In the genomic region with DNA sequence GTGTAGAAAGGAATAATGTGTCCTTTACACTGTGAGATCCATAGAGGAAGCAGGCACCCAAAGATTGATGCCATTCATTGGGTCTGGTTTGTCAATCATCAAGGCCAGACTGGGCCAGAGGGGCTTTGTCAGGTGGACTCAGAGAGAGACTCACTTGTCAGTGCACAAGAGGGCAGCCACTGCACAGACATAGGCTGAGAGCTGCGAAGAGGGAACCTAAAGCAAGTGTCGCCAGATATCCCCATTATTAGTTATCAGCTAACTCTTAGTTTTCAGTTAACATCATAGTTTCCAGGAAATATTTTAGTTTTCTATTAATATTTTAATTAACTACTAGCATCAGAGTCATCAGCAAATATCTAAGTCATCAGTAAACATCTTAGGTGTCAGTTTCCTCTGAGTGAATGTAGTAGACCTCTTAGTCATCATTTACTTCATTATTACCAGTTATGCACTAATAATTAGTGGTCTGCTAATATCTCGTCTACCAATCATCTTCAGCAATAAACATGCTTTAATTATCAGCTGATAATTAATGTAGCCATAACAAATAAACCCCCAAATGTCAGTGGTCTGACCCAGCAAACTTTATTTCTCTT, we compare ENCODE assay signal across 1 cellular context.
TF ChIP-seq lines count a peak whose summit lies in the region.

No MANE protein-coding gene starts in this region.

TF ChIP-seq in K562, 482 proteins besides CTCF, POLR2A, EP300 and RAD21:
- peak; percentile 19; the same call in 1 of the 2 replicates for TF ChIP-seq C11orf30 (IDR thresholded peaks at IDR 0.05; ENCODE audit: low read depth)
- no peak for TF ChIP-seq HCFC1 (IDR thresholded peaks at IDR 0.05; ENCODE audit: low read depth, low read length)
- TF ChIP-seq, protein P1, sequence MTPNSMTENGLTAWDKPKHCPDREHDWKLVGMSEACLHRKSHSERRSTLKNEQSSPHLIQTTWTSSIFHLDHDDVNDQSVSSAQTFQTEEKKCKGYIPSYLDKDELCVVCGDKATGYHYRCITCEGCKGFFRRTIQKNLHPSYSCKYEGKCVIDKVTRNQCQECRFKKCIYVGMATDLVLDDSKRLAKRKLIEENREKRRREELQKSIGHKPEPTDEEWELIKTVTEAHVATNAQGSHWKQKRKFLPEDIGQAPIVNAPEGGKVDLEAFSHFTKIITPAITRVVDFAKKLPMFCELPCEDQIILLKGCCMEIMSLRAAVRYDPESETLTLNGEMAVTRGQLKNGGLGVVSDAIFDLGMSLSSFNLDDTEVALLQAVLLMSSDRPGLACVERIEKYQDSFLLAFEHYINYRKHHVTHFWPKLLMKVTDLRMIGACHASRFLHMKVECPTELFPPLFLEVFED (CRISPR knock-in tag; conservative IDR thresholded peaks at IDR 0.05): no peak
- no peak for TF ChIP-seq TSC22D4 (tag; IDR thresholded peaks at IDR 0.05)
- TF ChIP-seq, protein P2, sequence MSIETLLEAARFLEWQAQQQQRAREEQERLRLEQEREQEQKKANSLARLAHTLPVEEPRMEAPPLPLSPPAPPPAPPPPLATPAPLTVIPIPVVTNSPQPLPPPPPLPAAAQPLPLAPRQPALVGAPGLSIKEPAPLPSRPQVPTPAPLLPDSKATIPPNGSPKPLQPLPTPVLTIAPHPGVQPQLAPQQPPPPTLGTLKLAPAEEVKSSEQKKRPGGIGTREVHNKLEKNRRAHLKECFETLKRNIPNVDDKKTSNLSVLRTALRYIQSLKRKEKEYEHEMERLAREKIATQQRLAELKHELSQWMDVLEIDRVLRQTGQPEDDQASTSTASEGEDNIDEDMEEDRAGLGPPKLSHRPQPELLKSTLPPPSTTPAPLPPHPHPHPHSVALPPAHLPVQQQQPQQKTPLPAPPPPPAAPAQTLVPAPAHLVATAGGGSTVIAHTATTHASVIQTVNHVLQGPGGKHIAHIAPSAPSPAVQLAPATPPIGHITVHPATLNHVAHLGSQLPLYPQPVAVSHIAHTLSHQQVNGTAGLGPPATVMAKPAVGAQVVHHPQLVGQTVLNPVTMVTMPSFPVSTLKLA (conservative IDR thresholded peaks at IDR 0.05): no peak
- peak; percentile 85 for TF ChIP-seq DACH1 (IDR thresholded peaks at IDR 0.05; ENCODE audit: partially characterized antibody)
- TF ChIP-seq ZNF316 (IDR thresholded peaks at IDR 0.05): peak; percentile 46
- TF ChIP-seq ZNF232 (CRISPR knock-in tag; IDR thresholded peaks at IDR 0.05): no peak
- TF ChIP-seq, protein P3, sequence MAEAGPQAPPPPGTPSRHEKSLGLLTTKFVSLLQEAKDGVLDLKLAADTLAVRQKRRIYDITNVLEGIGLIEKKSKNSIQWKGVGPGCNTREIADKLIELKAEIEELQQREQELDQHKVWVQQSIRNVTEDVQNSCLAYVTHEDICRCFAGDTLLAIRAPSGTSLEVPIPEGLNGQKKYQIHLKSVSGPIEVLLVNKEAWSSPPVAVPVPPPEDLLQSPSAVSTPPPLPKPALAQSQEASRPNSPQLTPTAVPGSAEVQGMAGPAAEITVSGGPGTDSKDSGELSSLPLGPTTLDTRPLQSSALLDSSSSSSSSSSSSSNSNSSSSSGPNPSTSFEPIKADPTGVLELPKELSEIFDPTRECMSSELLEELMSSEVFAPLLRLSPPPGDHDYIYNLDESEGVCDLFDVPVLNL (CRISPR knock-in tag; IDR thresholded peaks at IDR 0.05; ENCODE audit: low read depth): no peak
- no peak for TF ChIP-seq HDAC3 (IDR thresholded peaks at IDR 0.05; ENCODE audit: borderline replicate concordance, partially characterized antibody)
- no peak for TF ChIP-seq SIN3A (IDR thresholded peaks at IDR 0.05; ENCODE audit: borderline replicate concordance in 2 of 2, control insufficient read depth in 1 of 2, low read depth in 2 of 2, low read length in 2 of 2)
- TF ChIP-seq RBM22 (IDR thresholded peaks at IDR 0.05; ENCODE audit: low read depth, low read length, poor library complexity, severe bottlenecking): no peak
- TF ChIP-seq MAFK (IDR thresholded peaks at IDR 0.05; ENCODE audit: low read length): no peak
- no peak for TF ChIP-seq RHOXF2B (CRISPR knock-in tag; conservative IDR thresholded peaks at IDR 0.05)
- no peak for TF ChIP-seq CBX3 (IDR thresholded peaks at IDR 0.05; ENCODE audit: borderline replicate concordance in 1 of 2, low read length in 2 of 2)
- TF ChIP-seq TCF7L2 (IDR thresholded peaks at IDR 0.05; ENCODE audit: low read depth, low read length): no peak
- peak; percentile 14; the same call in 1 of the 2 replicates for TF ChIP-seq NCOR1 (IDR thresholded peaks at IDR 0.05)
- TF ChIP-seq, protein P4, sequence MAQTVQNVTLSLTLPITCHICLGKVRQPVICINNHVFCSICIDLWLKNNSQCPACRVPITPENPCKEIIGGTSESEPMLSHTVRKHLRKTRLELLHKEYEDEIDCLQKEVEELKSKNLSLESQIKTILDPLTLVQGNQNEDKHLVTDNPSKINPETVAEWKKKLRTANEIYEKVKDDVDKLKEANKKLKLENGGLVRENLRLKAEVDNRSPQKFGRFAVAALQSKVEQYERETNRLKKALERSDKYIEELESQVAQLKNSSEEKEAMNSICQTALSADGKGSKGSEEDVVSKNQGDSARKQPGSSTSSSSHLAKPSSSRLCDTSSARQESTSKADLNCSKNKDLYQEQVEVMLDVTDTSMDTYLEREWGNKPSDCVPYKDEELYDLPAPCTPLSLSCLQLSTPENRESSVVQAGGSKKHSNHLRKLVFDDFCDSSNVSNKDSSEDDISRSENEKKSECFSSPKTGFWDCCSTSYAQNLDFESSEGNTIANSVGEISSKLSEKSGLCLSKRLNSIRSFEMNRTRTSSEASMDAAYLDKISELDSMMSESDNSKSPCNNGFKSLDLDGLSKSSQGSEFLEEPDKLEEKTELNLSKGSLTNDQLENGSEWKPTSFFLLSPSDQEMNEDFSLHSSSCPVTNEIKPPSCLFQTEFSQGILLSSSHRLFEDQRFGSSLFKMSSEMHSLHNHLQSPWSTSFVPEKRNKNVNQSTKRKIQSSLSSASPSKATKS (CRISPR knock-in tag; IDR thresholded peaks at IDR 0.05): no peak
- TF ChIP-seq, protein P5, sequence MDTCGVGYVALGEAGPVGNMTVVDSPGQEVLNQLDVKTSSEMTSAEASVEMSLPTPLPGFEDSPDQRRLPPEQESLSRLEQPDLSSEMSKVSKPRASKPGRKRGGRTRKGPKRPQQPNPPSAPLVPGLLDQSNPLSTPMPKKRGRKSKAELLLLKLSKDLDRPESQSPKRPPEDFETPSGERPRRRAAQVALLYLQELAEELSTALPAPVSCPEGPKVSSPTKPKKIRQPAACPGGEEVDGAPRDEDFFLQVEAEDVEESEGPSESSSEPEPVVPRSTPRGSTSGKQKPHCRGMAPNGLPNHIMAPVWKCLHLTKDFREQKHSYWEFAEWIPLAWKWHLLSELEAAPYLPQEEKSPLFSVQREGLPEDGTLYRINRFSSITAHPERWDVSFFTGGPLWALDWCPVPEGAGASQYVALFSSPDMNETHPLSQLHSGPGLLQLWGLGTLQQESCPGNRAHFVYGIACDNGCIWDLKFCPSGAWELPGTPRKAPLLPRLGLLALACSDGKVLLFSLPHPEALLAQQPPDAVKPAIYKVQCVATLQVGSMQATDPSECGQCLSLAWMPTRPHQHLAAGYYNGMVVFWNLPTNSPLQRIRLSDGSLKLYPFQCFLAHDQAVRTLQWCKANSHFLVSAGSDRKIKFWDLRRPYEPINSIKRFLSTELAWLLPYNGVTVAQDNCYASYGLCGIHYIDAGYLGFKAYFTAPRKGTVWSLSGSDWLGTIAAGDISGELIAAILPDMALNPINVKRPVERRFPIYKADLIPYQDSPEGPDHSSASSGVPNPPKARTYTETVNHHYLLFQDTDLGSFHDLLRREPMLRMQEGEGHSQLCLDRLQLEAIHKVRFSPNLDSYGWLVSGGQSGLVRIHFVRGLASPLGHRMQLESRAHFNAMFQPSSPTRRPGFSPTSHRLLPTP (IDR thresholded peaks at IDR 0.05; ENCODE audit: borderline replicate concordance, extremely low read depth, insufficient read length): no peak
- TF ChIP-seq BDP1 (IDR thresholded peaks at IDR 0.05; ENCODE audit: insufficient read depth, insufficient read length): no peak
- TF ChIP-seq THRAP3 (IDR thresholded peaks at IDR 0.05; ENCODE audit: borderline replicate concordance): no peak
- TF ChIP-seq L3MBTL2 (IDR thresholded peaks at IDR 0.05): no peak
- TF ChIP-seq, protein P6, sequence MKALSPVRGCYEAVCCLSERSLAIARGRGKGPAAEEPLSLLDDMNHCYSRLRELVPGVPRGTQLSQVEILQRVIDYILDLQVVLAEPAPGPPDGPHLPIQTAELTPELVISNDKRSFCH (CRISPR knock-in tag; IDR thresholded peaks at IDR 0.05): no peak
- TF ChIP-seq, protein P6 (tag; IDR thresholded peaks at IDR 0.05): no peak
- TF ChIP-seq ZNF696 (CRISPR knock-in tag; conservative IDR thresholded peaks at IDR 0.05): no peak
- TF ChIP-seq BRD4 (IDR thresholded peaks at IDR 0.05): no peak
- TF ChIP-seq, protein P7, sequence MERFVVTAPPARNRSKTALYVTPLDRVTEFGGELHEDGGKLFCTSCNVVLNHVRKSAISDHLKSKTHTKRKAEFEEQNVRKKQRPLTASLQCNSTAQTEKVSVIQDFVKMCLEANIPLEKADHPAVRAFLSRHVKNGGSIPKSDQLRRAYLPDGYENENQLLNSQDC (CRISPR knock-in tag; IDR thresholded peaks at IDR 0.05): no peak
- TF ChIP-seq KAT8 (IDR thresholded peaks at IDR 0.05; ENCODE audit: low read depth): no peak
- TF ChIP-seq ZNF175 (CRISPR knock-in tag; IDR thresholded peaks at IDR 0.05; ENCODE audit: low read depth): no peak
- TF ChIP-seq HMG20A (CRISPR knock-in tag; conservative IDR thresholded peaks at IDR 0.05): no peak
- no peak for TF ChIP-seq NR4A1 (CRISPR knock-in tag; IDR thresholded peaks at IDR 0.05)
- TF ChIP-seq NR4A1 (tag; IDR thresholded peaks at IDR 0.05): no peak
- TF ChIP-seq POU5F1 (IDR thresholded peaks at IDR 0.05; ENCODE audit: borderline replicate concordance, low read depth, low read length, partially characterized antibody): no peak
- no peak for TF ChIP-seq ZNF124 (CRISPR knock-in tag; IDR thresholded peaks at IDR 0.05)
- no peak for TF ChIP-seq NFIX (CRISPR knock-in tag; IDR thresholded peaks at IDR 0.05; ENCODE audit: low read depth)
- no peak for TF ChIP-seq JUN (IDR thresholded peaks at IDR 0.05; ENCODE audit: borderline replicate concordance, low read depth, low read length)
- TF ChIP-seq JUN (CRISPR knock-in tag; IDR thresholded peaks at IDR 0.05; ENCODE audit: borderline replicate concordance): no peak
TF ChIP-seq in K562: peak in this region for 4.
